In the genomic region with DNA sequence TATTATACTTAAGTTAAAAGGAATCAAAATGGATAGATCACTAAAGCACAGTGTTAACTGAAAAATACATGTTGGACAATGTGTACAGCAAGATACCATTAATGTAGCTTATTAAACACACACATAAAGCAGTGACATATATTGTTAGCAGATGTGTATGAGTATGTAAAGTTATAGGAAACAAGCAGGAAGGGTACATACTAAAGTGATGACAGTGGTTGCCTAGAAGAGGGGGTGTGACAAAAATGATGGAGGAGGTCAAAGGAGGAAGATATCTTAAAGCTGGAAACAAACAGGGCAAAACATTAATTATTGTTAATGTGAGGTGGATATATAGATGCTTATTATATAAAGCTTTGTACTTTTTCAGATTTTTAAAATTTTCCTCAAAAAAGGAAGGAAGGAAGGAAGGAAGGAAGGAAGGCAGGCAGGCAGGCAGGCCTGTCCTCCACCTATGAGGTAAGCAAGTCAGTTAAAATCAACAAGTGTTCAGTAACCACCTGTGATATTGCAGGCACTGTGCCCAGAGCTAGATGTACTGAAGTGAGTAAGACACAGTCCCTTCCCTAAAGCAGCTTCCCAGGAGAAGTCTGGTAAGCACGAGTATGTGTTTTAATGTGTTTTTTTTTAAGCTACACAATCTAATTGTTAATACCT, we compare ENCODE assay signal across 1 cellular context.
TF ChIP-seq lines count a peak whose summit lies in the region.

No MANE protein-coding gene starts in this region.

TF ChIP-seq in HEK293, 187 proteins besides CTCF, POLR2A, EP300 and RAD21 (continued from another document):
- TF ChIP-seq, protein P1, sequence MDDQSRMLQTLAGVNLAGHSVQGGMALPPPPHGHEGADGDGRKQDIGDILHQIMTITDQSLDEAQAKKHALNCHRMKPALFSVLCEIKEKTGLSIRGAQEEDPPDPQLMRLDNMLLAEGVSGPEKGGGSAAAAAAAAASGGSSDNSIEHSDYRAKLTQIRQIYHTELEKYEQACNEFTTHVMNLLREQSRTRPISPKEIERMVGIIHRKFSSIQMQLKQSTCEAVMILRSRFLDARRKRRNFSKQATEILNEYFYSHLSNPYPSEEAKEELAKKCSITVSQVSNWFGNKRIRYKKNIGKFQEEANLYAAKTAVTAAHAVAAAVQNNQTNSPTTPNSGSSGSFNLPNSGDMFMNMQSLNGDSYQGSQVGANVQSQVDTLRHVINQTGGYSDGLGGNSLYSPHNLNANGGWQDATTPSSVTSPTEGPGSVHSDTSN (CRISPR knock-in tag; IDR thresholded peaks at IDR 0.05), result no peak
- TF ChIP-seq ZNF202 (tag by site-specific recombination; IDR thresholded peaks at IDR 0.05; ENCODE audit: borderline replicate concordance) (no peak), ZNF335 (tag by site-specific recombination; conservative IDR thresholded peaks at IDR 0.05) (peak; percentile 80), SETDB1 (IDR thresholded peaks at IDR 0.05; ENCODE audit: insufficient read length, low read length) (no peak), KLF1 (tag by site-specific recombination; IDR thresholded peaks at IDR 0.05) (no peak), IKZF3 (tag by site-specific recombination; IDR thresholded peaks at IDR 0.05) (peak; percentile 72), ZBTB1 (tag by site-specific recombination; IDR thresholded peaks at IDR 0.05) (no peak), GLIS1 (tag by site-specific recombination; IDR thresholded peaks at IDR 0.05) (0 out of 2 replicates have a peak, but pooled peaks have one; percentile 5), ZNF747 (tag by site-specific recombination; IDR thresholded peaks at IDR 0.05) (no peak), SCRT2 (tag by site-specific recombination; IDR thresholded peaks at IDR 0.05) (peak; percentile 100), ZNF146 (tag by site-specific recombination; IDR thresholded peaks at IDR 0.05) (no peak)
- TF ChIP-seq, protein P2, sequence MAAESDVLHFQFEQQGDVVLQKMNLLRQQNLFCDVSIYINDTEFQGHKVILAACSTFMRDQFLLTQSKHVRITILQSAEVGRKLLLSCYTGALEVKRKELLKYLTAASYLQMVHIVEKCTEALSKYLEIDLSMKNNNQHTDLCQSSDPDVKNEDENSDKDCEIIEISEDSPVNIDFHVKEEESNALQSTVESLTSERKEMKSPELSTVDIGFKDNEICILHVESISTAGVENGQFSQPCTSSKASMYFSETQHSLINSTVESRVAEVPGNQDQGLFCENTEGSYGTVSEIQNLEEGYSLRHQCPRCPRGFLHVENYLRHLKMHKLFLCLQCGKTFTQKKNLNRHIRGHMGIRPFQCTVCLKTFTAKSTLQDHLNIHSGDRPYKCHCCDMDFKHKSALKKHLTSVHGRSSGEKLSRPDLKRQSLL (tag by site-specific recombination; IDR thresholded peaks at IDR 0.05), result no peak
- TF ChIP-seq, protein P3, sequence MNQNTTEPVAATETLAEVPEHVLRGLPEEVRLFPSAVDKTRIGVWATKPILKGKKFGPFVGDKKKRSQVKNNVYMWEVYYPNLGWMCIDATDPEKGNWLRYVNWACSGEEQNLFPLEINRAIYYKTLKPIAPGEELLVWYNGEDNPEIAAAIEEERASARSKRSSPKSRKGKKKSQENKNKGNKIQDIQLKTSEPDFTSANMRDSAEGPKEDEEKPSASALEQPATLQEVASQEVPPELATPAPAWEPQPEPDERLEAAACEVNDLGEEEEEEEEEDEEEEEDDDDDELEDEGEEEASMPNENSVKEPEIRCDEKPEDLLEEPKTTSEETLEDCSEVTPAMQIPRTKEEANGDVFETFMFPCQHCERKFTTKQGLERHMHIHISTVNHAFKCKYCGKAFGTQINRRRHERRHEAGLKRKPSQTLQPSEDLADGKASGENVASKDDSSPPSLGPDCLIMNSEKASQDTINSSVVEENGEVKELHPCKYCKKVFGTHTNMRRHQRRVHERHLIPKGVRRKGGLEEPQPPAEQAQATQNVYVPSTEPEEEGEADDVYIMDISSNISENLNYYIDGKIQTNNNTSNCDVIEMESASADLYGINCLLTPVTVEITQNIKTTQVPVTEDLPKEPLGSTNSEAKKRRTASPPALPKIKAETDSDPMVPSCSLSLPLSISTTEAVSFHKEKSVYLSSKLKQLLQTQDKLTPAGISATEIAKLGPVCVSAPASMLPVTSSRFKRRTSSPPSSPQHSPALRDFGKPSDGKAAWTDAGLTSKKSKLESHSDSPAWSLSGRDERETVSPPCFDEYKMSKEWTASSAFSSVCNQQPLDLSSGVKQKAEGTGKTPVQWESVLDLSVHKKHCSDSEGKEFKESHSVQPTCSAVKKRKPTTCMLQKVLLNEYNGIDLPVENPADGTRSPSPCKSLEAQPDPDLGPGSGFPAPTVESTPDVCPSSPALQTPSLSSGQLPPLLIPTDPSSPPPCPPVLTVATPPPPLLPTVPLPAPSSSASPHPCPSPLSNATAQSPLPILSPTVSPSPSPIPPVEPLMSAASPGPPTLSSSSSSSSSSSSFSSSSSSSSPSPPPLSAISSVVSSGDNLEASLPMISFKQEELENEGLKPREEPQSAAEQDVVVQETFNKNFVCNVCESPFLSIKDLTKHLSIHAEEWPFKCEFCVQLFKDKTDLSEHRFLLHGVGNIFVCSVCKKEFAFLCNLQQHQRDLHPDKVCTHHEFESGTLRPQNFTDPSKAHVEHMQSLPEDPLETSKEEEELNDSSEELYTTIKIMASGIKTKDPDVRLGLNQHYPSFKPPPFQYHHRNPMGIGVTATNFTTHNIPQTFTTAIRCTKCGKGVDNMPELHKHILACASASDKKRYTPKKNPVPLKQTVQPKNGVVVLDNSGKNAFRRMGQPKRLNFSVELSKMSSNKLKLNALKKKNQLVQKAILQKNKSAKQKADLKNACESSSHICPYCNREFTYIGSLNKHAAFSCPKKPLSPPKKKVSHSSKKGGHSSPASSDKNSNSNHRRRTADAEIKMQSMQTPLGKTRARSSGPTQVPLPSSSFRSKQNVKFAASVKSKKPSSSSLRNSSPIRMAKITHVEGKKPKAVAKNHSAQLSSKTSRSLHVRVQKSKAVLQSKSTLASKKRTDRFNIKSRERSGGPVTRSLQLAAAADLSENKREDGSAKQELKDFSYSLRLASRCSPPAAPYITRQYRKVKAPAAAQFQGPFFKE (tag by site-specific recombination; IDR thresholded peaks at IDR 0.05; ENCODE audit: borderline replicate concordance), result no peak
- TF ChIP-seq, protein P4, sequence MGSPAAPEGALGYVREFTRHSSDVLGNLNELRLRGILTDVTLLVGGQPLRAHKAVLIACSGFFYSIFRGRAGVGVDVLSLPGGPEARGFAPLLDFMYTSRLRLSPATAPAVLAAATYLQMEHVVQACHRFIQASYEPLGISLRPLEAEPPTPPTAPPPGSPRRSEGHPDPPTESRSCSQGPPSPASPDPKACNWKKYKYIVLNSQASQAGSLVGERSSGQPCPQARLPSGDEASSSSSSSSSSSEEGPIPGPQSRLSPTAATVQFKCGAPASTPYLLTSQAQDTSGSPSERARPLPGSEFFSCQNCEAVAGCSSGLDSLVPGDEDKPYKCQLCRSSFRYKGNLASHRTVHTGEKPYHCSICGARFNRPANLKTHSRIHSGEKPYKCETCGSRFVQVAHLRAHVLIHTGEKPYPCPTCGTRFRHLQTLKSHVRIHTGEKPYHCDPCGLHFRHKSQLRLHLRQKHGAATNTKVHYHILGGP (tag by site-specific recombination; IDR thresholded peaks at IDR 0.05), result no peak
- TF ChIP-seq, protein P5, sequence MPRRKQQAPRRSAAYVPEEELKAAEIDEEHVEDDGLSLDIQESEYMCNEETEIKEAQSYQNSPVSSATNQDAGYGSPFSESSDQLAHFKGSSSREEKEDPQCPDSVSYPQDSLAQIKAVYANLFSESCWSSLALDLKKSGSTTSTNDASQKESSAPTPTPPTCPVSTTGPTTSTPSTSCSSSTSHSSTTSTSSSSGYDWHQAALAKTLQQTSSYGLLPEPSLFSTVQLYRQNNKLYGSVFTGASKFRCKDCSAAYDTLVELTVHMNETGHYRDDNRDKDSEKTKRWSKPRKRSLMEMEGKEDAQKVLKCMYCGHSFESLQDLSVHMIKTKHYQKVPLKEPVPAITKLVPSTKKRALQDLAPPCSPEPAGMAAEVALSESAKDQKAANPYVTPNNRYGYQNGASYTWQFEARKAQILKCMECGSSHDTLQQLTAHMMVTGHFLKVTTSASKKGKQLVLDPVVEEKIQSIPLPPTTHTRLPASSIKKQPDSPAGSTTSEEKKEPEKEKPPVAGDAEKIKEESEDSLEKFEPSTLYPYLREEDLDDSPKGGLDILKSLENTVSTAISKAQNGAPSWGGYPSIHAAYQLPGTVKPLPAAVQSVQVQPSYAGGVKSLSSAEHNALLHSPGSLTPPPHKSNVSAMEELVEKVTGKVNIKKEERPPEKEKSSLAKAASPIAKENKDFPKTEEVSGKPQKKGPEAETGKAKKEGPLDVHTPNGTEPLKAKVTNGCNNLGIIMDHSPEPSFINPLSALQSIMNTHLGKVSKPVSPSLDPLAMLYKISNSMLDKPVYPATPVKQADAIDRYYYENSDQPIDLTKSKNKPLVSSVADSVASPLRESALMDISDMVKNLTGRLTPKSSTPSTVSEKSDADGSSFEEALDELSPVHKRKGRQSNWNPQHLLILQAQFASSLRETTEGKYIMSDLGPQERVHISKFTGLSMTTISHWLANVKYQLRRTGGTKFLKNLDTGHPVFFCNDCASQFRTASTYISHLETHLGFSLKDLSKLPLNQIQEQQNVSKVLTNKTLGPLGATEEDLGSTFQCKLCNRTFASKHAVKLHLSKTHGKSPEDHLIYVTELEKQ (tag by site-specific recombination; IDR thresholded peaks at IDR 0.05; ENCODE audit: borderline replicate concordance), result no peak
- TF ChIP-seq, protein P6, sequence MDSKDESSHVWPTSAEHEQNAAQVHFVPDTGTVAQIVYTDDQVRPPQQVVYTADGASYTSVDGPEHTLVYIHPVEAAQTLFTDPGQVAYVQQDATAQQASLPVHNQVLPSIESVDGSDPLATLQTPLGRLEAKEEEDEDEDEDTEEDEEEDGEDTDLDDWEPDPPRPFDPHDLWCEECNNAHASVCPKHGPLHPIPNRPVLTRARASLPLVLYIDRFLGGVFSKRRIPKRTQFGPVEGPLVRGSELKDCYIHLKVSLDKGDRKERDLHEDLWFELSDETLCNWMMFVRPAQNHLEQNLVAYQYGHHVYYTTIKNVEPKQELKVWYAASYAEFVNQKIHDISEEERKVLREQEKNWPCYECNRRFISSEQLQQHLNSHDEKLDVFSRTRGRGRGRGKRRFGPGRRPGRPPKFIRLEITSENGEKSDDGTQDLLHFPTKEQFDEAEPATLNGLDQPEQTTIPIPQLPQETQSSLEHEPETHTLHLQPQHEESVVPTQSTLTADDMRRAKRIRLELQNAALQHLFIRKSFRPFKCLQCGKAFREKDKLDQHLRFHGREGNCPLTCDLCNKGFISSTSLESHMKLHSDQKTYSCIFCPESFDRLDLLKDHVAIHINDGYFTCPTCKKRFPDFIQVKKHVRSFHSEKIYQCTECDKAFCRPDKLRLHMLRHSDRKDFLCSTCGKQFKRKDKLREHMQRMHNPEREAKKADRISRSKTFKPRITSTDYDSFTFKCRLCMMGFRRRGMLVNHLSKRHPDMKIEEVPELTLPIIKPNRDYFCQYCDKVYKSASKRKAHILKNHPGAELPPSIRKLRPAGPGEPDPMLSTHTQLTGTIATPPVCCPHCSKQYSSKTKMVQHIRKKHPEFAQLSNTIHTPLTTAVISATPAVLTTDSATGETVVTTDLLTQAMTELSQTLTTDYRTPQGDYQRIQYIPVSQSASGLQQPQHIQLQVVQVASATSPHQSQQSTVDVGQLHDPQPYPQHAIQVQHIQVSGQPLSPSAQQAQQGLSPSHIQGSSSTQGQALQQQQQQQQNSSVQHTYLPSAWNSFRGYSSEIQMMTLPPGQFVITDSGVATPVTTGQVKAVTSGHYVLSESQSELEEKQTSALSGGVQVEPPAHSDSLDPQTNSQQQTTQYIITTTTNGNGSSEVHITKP (tag by site-specific recombination; IDR thresholded peaks at IDR 0.05), result 0 out of 2 replicates have a peak, but pooled peaks have one; percentile 15
